1 cellular context compared by ENCODE assay signal in the genomic region with DNA sequence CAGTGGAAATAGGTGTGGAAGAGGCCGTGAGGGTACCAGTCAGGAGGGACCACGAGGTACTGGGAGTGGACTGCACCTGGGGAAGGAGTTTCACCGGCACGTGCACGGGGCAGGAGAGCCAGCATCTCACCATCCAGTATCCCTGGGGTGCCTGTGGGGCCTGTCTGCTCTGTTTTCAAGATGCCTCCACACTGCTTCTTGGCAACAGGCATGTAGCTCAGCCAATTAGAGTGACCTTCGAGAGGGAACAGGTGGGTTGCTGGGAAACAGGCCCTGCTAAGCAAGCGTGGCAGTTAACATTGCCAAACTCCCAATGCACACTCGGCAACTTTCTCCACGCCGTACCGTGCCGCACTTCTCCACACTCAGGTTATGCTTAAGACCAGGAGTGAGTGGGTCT.
TF ChIP-seq lines count a peak whose summit lies in the region.

No MANE protein-coding gene starts in this region.

TF ChIP-seq in IMR-90, 13 proteins besides CTCF, POLR2A, EP300 and RAD21 (continued from another document):
- TF ChIP-seq MAZ (IDR thresholded peaks at IDR 0.05; ENCODE audit: borderline replicate concordance, low read depth, low read length) (no peak), RFX5 (IDR thresholded peaks at IDR 0.05; ENCODE audit: low read depth, low read length) (no peak), NFE2L2 (IDR thresholded peaks at IDR 0.05; ENCODE audit: low read depth, low read length) (no peak), SMC3 (IDR thresholded peaks at IDR 0.05; ENCODE audit: low read depth, low read length) (no peak)
